Comparison of ENCODE assay signal across 17 cellular contexts in the genomic region with DNA sequence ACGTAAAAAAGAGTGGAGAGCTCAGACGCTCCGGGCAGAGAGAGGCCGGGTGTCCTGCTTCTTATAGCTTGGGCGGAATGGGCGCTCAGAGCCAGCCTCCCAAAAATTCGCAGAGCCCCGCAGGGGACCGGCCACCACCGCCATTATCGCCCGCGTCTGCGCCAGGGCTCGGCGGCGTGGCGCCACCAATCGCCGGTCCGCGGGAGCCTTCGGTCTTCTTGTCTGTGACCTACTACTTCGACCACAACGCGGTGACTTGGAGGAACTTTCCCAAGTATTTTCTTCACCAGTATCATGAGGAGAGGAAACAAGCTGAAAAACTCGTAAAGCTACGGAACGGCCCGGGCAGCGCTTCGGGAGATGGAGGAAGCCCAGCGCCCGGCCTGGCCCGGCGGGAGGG.
A peak's percentile ranks its signal among the peaks of the same experiment; 100 is the strongest.
DNase-seq lines count a peak whose midpoint lies in the region; ATAC-seq and TF ChIP-seq lines count a peak whose summit lies in the region.
"Had no signal": no experiment of that assay in that cellular context is flagged by ENCODE, and none has a peak within 500 bp of the region (broad histone marks: within the 10 kb centered on the region; RNA-seq: fewer than 3 reads in every experiment).

No MANE protein-coding gene starts in this region.

- H3K4me1 ChIP-seq in right cardiac atrium (ENCODE audit: control insufficient read depth, insufficient read depth, low read length), result no peaks in the 10 kb centered on the region
- no peaks in the 10 kb centered on the region for H3K4me1 ChIP-seq in heart right ventricle
- H3K4me1 ChIP-seq in spleen, result no peaks in the 10 kb centered on the region
- H3K4me1 ChIP-seq in testis, result no peaks in the 10 kb centered on the region
- H3K4me1 ChIP-seq: A549; BLaER1 treated with 17β-estradiol and CSF1 and Interleukin-3, amounts not matched to agents 10 nM and 100 nM; Caco-2 had no signal

- H3K36me3 ChIP-seq in heart right ventricle (no peaks in the 10 kb centered on the region), spleen (no peaks in the 10 kb centered on the region), testis (ENCODE audit: low read depth, missing control alignments) (no peaks in the 10 kb centered on the region)
- H3K36me3 ChIP-seq: BLaER1 treated with 17β-estradiol and CSF1 and Interleukin-3, amounts not matched to agents 10 nM and 100 nM had no signal

- WGBS in right cardiac atrium, result 97% methylated on average over 36 of the region's 36 CpGs
- 95 to 97% methylated on average over 35 to 36 of the region's 36 CpGs for WGBS in heart right ventricle, 2 donors
- WGBS in spleen, 5 donors, result 94 to 97% (median 96%) methylated on average over 36 of the region's 36 CpGs
- WGBS in testis, 2 donors, result 75 to 78% methylated on average over 36 of the region's 36 CpGs

- no peaks in the 10 kb centered on the region for H3K27me3 ChIP-seq in right cardiac atrium (ENCODE audit: control insufficient read depth, insufficient read depth)
- H3K27me3 ChIP-seq in heart right ventricle, result no peaks in the 10 kb centered on the region
- no peaks in the 10 kb centered on the region for H3K27me3 ChIP-seq in spleen (replicated peaks in 1 of 7)
- no peaks in the 10 kb centered on the region for H3K27me3 ChIP-seq in testis
- H3K27me3 ChIP-seq: BLaER1 treated with 17β-estradiol and CSF1 and Interleukin-3, amounts not matched to agents 10 nM and 100 nM had no signal

- TF ChIP-seq POLR2A in spleen (IDR thresholded peaks at IDR 0.05) (no peak), testis (IDR thresholded peaks at IDR 0.05) (no peak)

- H3K27ac ChIP-seq in right cardiac atrium (ENCODE audit: low read length) (no peak overlapping the region), heart right ventricle (no peak overlapping the region), spleen (no peak overlapping the region), testis (no peak overlapping the region)
- H3K27ac ChIP-seq: 22Rv1; A549; BLaER1 treated with 17β-estradiol and CSF1 and Interleukin-3, amounts not matched to agents 10 nM and 100 nM; C4-2B had no signal

- DNase-seq in right cardiac atrium (peak in 2 of 3 donors; percentile 36 to 37), heart right ventricle (no peak), spleen (peak; percentile 64), testis (peak; percentile 18), NCI-H510A (lab: John Stamatoyannopoulos, UW) (no peak)
- DNase-seq: AML-193; Caco-2; Calu3; CD4-positive, alpha-beta T cell; CD8-positive, alpha-beta T cell; DMS79 treated with DMSO at 0.1 percent for 48 hours; GF-D8 had no signal

- TF ChIP-seq CTCF in heart right ventricle (IDR thresholded peaks at IDR 0.05) (no peak), spleen (IDR thresholded peaks at IDR 0.05 in 8 of 11, conservative IDR thresholded peaks at IDR 0.05 in 3 of 11) (no peak), testis (IDR thresholded peaks at IDR 0.05) (no peak)

- H3K9me3 ChIP-seq in right cardiac atrium (ENCODE audit: control insufficient read depth, low read length) (no peaks in the 10 kb centered on the region), heart right ventricle (peaks cover 0 to 24% (median 0%) of the 10 kb centered on the region in 11 donors), spleen (peaks cover 0 to 43% (median 31%) of the 10 kb centered on the region in 8 donors), testis (no peaks in the 10 kb centered on the region)
- H3K9me3 ChIP-seq: Caco-2 had no signal

- ATAC-seq in right cardiac atrium (no peak), heart right ventricle (no peak), HG02571 (IDR thresholded peaks at IDR 0.05; ENCODE audit: unreplicated experiment) (no peak)
- ATAC-seq: A549; CD8-positive, alpha-beta T cell had no signal

- H3K4me3 ChIP-seq in right cardiac atrium (ENCODE audit: low read length) (no peak overlapping the region), heart right ventricle (no peak overlapping the region), spleen (no peak overlapping the region), testis (peak overlapping the region; percentile 39 to 47)
- H3K4me3 ChIP-seq: A549; BLaER1 treated with 17β-estradiol and CSF1 and Interleukin-3, amounts not matched to agents 10 nM and 100 nM had no signal

- intact Hi-C loops in right cardiac atrium (cut with DNase I) (no loop called here), heart right ventricle (cut with DNase I) (no loop called here), spleen (cut with DNase I; ENCODE audit: low total_unique reads) (no loop called here), testis (cut with DNase I; ENCODE audit: low total_unique reads) (no loop called here)

Comparison
In these comparisons a context has a peak if more than half of its experiments do, and no peak if none do; other contexts are left out.
1. DNase-seq: peak in right cardiac atrium (2 of 3), spleen (single experiment) and testis (single experiment); none in heart right ventricle (0 of 2) and NCI-H510A (single experiment).
2. H3K4me3 ChIP-seq: peak in testis (2 of 2); none in right cardiac atrium (single experiment), heart right ventricle (0 of 10) and spleen (0 of 8).